18 cellular contexts compared by ENCODE assay signal in the genomic region with DNA sequence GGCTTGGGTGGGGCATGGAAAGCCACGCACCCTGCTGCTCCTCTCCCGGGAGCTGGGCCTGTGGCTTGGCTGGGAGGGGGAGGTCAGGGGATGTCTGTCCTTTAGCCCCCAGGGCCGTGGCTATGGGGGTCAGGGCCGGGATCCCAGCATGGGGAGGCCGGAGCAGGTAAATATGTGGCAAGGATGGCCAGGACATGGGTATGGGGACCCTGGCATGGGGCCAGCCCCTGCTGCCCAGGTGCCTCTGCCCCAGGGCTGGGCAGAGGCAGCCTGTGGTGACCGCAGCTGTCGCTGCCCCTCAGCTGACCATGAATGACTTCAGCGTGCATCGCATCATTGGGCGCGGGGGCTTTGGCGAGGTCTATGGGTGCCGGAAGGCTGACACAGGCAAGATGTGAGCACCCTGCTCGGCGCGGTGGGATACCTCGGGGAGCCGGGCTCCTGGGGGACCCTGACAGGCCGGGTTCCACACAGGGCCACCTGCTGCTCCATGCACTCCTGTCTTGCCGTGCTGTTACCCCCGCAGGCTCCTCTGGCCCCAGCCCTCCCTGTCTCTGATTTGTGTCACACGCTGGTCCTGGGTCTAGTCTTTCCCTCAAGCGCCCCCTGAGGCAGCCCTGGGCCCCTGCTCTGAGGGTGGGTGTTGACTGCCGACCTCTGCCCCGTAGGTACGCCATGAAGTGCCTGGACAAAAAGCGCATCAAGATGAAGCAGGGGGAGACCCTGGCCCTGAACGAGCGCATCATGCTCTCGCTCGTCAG. TPM values are rescaled to one million over a fixed set of nuclear protein-coding genes. Genes with fewer than 3 reads are reported as not detected.
DNase-seq lines count a peak whose midpoint lies in the region; ATAC-seq, FAIRE-seq and TF ChIP-seq lines count a peak whose summit lies in the region.
"Had no signal": no experiment of that assay in that cellular context is flagged by ENCODE, and none has a peak within 500 bp of the region (broad histone marks: within the 10 kb centered on the region; RNA-seq: fewer than 3 reads in every experiment).

No MANE protein-coding gene starts in this region.

- DNase-seq in HTR-8/SVneo (ENCODE audit: insufficient read length, low spot score) = no peak
- peak; percentile 15 for DNase-seq in left ventricle myocardium inferior
- DNase-seq in sigmoid colon = peak; percentile 63
- no peak for DNase-seq in DMS79 (lab: John Stamatoyannopoulos, UW)
- no peak for DNase-seq in SKM-1 (lab: John Stamatoyannopoulos, UW; ENCODE audit: unreplicated experiment)
- DNase-seq in colonic mucosa = no peak
- DNase-seq: activated gamma-delta T cell, caudate nucleus, NCI-H187 treated with DMSO at 0.1 percent for 48 hours, NCI-H526 treated with DMSO at 0.1 percent for 48 hours, nucleus accumbens, uterus had no signal

- peak; percentile 16 for FAIRE-seq in HTR-8/SVneo (lab: Jason Lieb, UNC)
- FAIRE-seq: H1 had no signal

- peaks cover 97% of the 10 kb centered on the region for H3K4me1 ChIP-seq in BLaER1
- peaks cover 67% of the 10 kb centered on the region for H3K4me1 ChIP-seq in left ventricle myocardium inferior
- H3K4me1 ChIP-seq in sigmoid colon = peaks cover 0 to 39% (median 28%) of the 10 kb centered on the region in 4 donors
- H3K4me1 ChIP-seq in colonic mucosa = peaks cover 28% of the 10 kb centered on the region

- H3K27ac ChIP-seq in BLaER1 = peak overlapping the region; percentile 100
- peak overlapping the region; percentile 31 for H3K27ac ChIP-seq in left ventricle myocardium inferior (replicated peaks)
- H3K27ac ChIP-seq in sigmoid colon = no peak overlapping the region
- no peak overlapping the region for H3K27ac ChIP-seq in colonic mucosa
- H3K27ac ChIP-seq: C4-2B, epithelial cell of prostate had no signal

- H3K36me3 ChIP-seq in BLaER1 (peaks cover 87% of the 10 kb centered on the region), left ventricle myocardium inferior (peaks cover 77% of the 10 kb centered on the region), sigmoid colon (peaks cover 66 to 73% (median 70%) of the 10 kb centered on the region in 4 donors), colonic mucosa (peaks cover 55% of the 10 kb centered on the region)
- H3K36me3 ChIP-seq: uterus had no signal

- 95 to 96% methylated on average over 31 of the region's 31 CpGs for WGBS in sigmoid colon, 2 donors

- H3K4me3 ChIP-seq in BLaER1 = peak overlapping the region; percentile 66; the same call in 1 of the 2 replicates
- H3K4me3 ChIP-seq in left ventricle myocardium inferior = no peak overlapping the region
- H3K4me3 ChIP-seq in sigmoid colon = no peak overlapping the region
- no peak overlapping the region for H3K4me3 ChIP-seq in colonic mucosa
- H3K4me3 ChIP-seq: uterus had no signal

- ATAC-seq in GM19463 (IDR thresholded peaks at IDR 0.05; ENCODE audit: unreplicated experiment) = no peak
- ATAC-seq: left colon had no signal

- intact Hi-C loops in left ventricle myocardium inferior (cut with micrococcal nuclease) (no loop called here), sigmoid colon (cut with DNase I) (no loop called here), colonic mucosa (cut with DNase I) (no loop called here)

- no peaks in the 10 kb centered on the region for H3K9me3 ChIP-seq in BLaER1
- H3K9me3 ChIP-seq in left ventricle myocardium inferior (replicated peaks) = no peaks in the 10 kb centered on the region
- H3K9me3 ChIP-seq in sigmoid colon = no peaks in the 10 kb centered on the region
- no peaks in the 10 kb centered on the region for H3K9me3 ChIP-seq in colonic mucosa
- H3K9me3 ChIP-seq: uterus had no signal

- H3K27me3 ChIP-seq in BLaER1 (no peaks in the 10 kb centered on the region), left ventricle myocardium inferior (ENCODE audit: low read depth) (no peaks in the 10 kb centered on the region), sigmoid colon (no peaks in the 10 kb centered on the region), colonic mucosa (no peaks in the 10 kb centered on the region)
- H3K27me3 ChIP-seq: uterus had no signal

- H4K20me1 ChIP-seq in BLaER1 = no peaks in the 10 kb centered on the region

- peak overlapping the region; percentile 100 for H3K9ac ChIP-seq in BLaER1
- H3K9ac ChIP-seq in colonic mucosa (ENCODE audit: low read depth in 2 of 2, low read length in 2 of 2) = no peak overlapping the region

- peak overlapping the region; percentile 99 for H3K4me2 ChIP-seq in BLaER1

- TF ChIP-seq CTCF in left ventricle myocardium inferior (IDR thresholded peaks at IDR 0.05; ENCODE audit: borderline replicate concordance) (no peak), sigmoid colon (IDR thresholded peaks at IDR 0.05) (no peak), colonic mucosa (IDR thresholded peaks at IDR 0.05) (no peak)

- no peak for TF ChIP-seq EP300 in sigmoid colon (IDR thresholded peaks at IDR 0.05)

- TF ChIP-seq POLR2A in sigmoid colon (IDR thresholded peaks at IDR 0.05) = no peak

RNA-seq across cellular contexts. Expression of gene ANKRD13D, which starts 8.1 kb away (rescaled TPM):
- total RNA-seq in left ventricle myocardium inferior (11.8 TPM), sigmoid colon (10 to 100 TPM; 23.9 to 45.7 (median 24.2) TPM), colonic mucosa (10 to 100 TPM; 18.8 to 39.5 TPM)
- 10 to 100 TPM in 2 of 3 donors, 1 to 10 TPM in 1; 9.0 to 42.2 (median 16.8) TPM for polyA plus RNA-seq in sigmoid colon

RNA-seq across cellular contexts. Expression of gene GRK2, which starts 14.7 kb away (rescaled TPM):
- total RNA-seq in left ventricle myocardium inferior (53.8 TPM), sigmoid colon (10 to 100 TPM; 32.1 to 48.2 (median 38.9) TPM), colonic mucosa (100 to 1,000 TPM; 108 to 137 TPM)
- polyA plus RNA-seq in sigmoid colon = 100 to 1,000 TPM in 1 of 3 donors, 10 to 100 TPM in 2; 88.3 to 152 (median 92.0) TPM

RNA-seq across cellular contexts. Expression of gene SSH3, which starts 22.4 kb away (rescaled TPM):
- total RNA-seq in left ventricle myocardium inferior = 14.9 TPM
- total RNA-seq in sigmoid colon = 10 to 100 TPM; 20.0 to 37.7 (median 26.6) TPM
- polyA plus RNA-seq in sigmoid colon = 10 to 100 TPM; 15.6 to 39.0 (median 21.3) TPM
- 10 to 100 TPM; 69.7 to 81.7 TPM for total RNA-seq in colonic mucosa

Comparison
In these comparisons a context has a peak if more than half of its experiments do, and no peak if none do; other contexts are left out.
1. H3K27ac ChIP-seq: peak in BLaER1 (single experiment) and left ventricle myocardium inferior (single experiment); none in sigmoid colon (0 of 4) and colonic mucosa (single experiment).
2. DNase-seq: peak in left ventricle myocardium inferior (single experiment) and sigmoid colon (single experiment); none in HTR-8/SVneo (single experiment), DMS79 (single experiment), SKM-1 (single experiment) and colonic mucosa (single experiment).